8 cellular contexts compared by ENCODE assay signal in genomic region chr20:63536997-63537524, GRCh38. TPM values are rescaled to one million over a fixed set of nuclear protein-coding genes. Genes with fewer than 3 reads are reported as not detected.
DNase-seq lines count a peak whose midpoint lies in the region; ATAC-seq and TF ChIP-seq lines count a peak whose summit lies in the region.

TSS of gene PTK6 (minus strand) at chr20:63537376. CDS start at chr20:63537314, 62 bp downstream.

- POLR2A ChIA-PET in PC-9 (lab: Charles Lee; ENCODE audit: unreplicated experiment) = interaction anchor here (0.6 to 1.8 kb wide), 5 partner anchors 16 to 613 kb away, joined by 3 to 18 read pairs (median 3); partner anchors contain the start of genes PPDPF and TPD52L2

- H2AFZ ChIP-seq in PC-9 (peak within 1 kb of the TSS; percentile 79), parathyroid adenoma (peak within 1 kb of the TSS; percentile 31)

- no TSS peak for BruUV-seq in PC-9 (replicated peaks; lab: Mats Ljungman, UMichigan)

- no peaks in the 10 kb centered on the region for H3K9me2 ChIP-seq in PC-9 (ENCODE audit: insufficient read depth)

- no peak for TF ChIP-seq CTCF in PC-9 (conservative IDR thresholded peaks at IDR 0.05)
- TF ChIP-seq CTCF in epithelial cell of esophagus (IDR thresholded peaks at IDR 0.05; ENCODE audit: insufficient read depth, low read depth, low read length, missing control alignments) = no peak
- TF ChIP-seq CTCF in parathyroid adenoma (IDR thresholded peaks at IDR 0.05) = no peak

- H3K36me3 ChIP-seq in PC-9 (ENCODE audit: low read depth) = no peaks in the 10 kb centered on the region
- H3K36me3 ChIP-seq in parathyroid adenoma (ENCODE audit: control insufficient read depth, insufficient read depth, low read length) = no peaks in the 10 kb centered on the region

- H3K27me3 ChIP-seq in PC-9 (ENCODE audit: insufficient read depth, low read depth) = no peaks in the 10 kb centered on the region
- H3K27me3 ChIP-seq in parathyroid adenoma (ENCODE audit: control insufficient read depth, insufficient read depth, low read length) = no peaks in the 10 kb centered on the region

- H3K4me3 ChIP-seq in PC-9 (peak within 1 kb of the TSS; percentile 66), epithelial cell of esophagus (ENCODE audit: low read length) (peak within 1 kb of the TSS; percentile 24), parathyroid adenoma (ENCODE audit: low read depth, low read length) (peak within 1 kb of the TSS; percentile 19)

- CTCF ChIA-PET in PC-9 (lab: Charles Lee) = interaction anchor here (0.9 to 3.0 kb wide), 8 partner anchors 16 to 443 kb away, joined by 3 to 43 read pairs (median 4); partner anchors contain the start of genes PRPF6, RTEL1 and SAMD10

- H3K4me2 ChIP-seq in PC-9 = peak within 1 kb of the TSS; percentile 97
- H3K4me2 ChIP-seq in parathyroid adenoma (ENCODE audit: low read length) = peak within 1 kb of the TSS; percentile 41

- intact Hi-C loops in PC-9 (cut with micrococcal nuclease; ENCODE audit: unreplicated experiment) = loop anchor here (2.0 to 5.0 kb wide), 3 partner anchors 94 to 520 kb away; no protein-coding TSS in a partner anchor

- peak; percentile 54 for DNase-seq in COLO668 (lab: John Stamatoyannopoulos, UW; ENCODE audit: unreplicated experiment)
- peak; percentile 77 to 79 for DNase-seq in PC-9
- peak; percentile 69 for DNase-seq in epithelial cell of esophagus (ENCODE audit: low read depth)
- DNase-seq in GF-D8 (lab: John Stamatoyannopoulos, UW) = no peak
- DNase-seq in substantia nigra (lab: John Stamatoyannopoulos, UW) = no peak

- ATAC-seq in GM21786 (IDR thresholded peaks at IDR 0.05; ENCODE audit: unreplicated experiment) (peak; percentile 10), HG02678 (IDR thresholded peaks at IDR 0.05; ENCODE audit: unreplicated experiment) (no peak)

- peak within 1 kb of the TSS; percentile 90 for H3K27ac ChIP-seq in PC-9
- no peak within 1 kb of the TSS for H3K27ac ChIP-seq in parathyroid adenoma
- H3K27ac ChIP-seq in substantia nigra (ENCODE audit: low read depth, low read length, poor library complexity, severe bottlenecking) = no peak within 1 kb of the TSS

- peaks cover 49% of the 10 kb centered on the region for H3K4me1 ChIP-seq in PC-9 (replicated peaks; ENCODE audit: insufficient read depth)
- no peaks in the 10 kb centered on the region for H3K4me1 ChIP-seq in parathyroid adenoma

- H3K9me3 ChIP-seq in PC-9 (ENCODE audit: insufficient read depth, low read depth) = no peaks in the 10 kb centered on the region
- H3K9me3 ChIP-seq in parathyroid adenoma (ENCODE audit: control insufficient read depth, low read length) = no peaks in the 10 kb centered on the region

- no peaks in the 10 kb centered on the region for H4K20me1 ChIP-seq in PC-9 (ENCODE audit: insufficient read depth)

- H3F3A ChIP-seq in PC-9 (ENCODE audit: insufficient read depth, low read depth) = peaks cover 31% of the 10 kb centered on the region; the same call in 1 of the 2 replicates

- H3K79me2 ChIP-seq in PC-9 (ENCODE audit: low read depth) (peaks cover 6% of the 10 kb centered on the region; the same call in 1 of the 2 replicates), parathyroid adenoma (no peaks in the 10 kb centered on the region)

- H3K9ac ChIP-seq in parathyroid adenoma = no peak within 1 kb of the TSS

RNA-seq across cellular contexts. Expression of gene PTK6, which starts in this region (rescaled TPM):
- 12.9 and 13.3 TPM in 2 replicates for total RNA-seq in PC-9 (2021)

Comparison
In these comparisons a context has a peak if more than half of its experiments do, and no peak if none do; other contexts are left out.
1. DNase-seq: peak in COLO668 (single experiment), PC-9 (2 of 2) and epithelial cell of esophagus (single experiment); none in GF-D8 (single experiment) and substantia nigra (0 of 49).
2. Peak in every context shown above with its lines, with median percentiles within 50 percentile points of each other: H3K4me3 ChIP-seq.